Comparison of ENCODE assay signal across 11 cellular contexts in genomic region chr3:180267202-180267843, GRCh38.
A peak's percentile ranks its signal among the peaks of the same experiment; 100 is the strongest.
DNase-seq lines count a peak whose midpoint lies in the region; ATAC-seq, FAIRE-seq and TF ChIP-seq lines count a peak whose summit lies in the region.
"Had no signal": no experiment of that assay in that cellular context is flagged by ENCODE, and none has a peak within 500 bp of the region (broad histone marks: within the 10 kb centered on the region; RNA-seq: fewer than 3 reads in every experiment).

No MANE protein-coding gene starts in this region.

- FAIRE-seq in GM19239 (lab: Jason Lieb, UNC) (peak; percentile 100), HepG2 (lab: Jason Lieb, UNC) (no peak), HTR-8/SVneo (lab: Jason Lieb, UNC) (no peak)

- H3F3A ChIP-seq in OCI-LY1 (ENCODE audit: insufficient read depth, low read length): no peaks in the 10 kb centered on the region

- CTCF ChIA-PET in HepG2 (lab: Yijun Ruan, JAX; ENCODE audit: low intra/inter-chr PET ratio, low total read pairs): no interaction called here

- POLR2A ChIA-PET in HepG2 (lab: Yijun Ruan, JAX): no interaction called here

- H3K79me2 ChIP-seq in OCI-LY1 (ENCODE audit: insufficient read depth, low read length) (no peaks in the 10 kb centered on the region), HepG2 (ENCODE audit: insufficient read depth, low read length) (no peaks in the 10 kb centered on the region)

- BruUV-seq in HepG2 (replicated peaks; lab: Mats Ljungman, UMichigan): no TSS peak

- TF ChIP-seq EP300 in HepG2 (IDR thresholded peaks at IDR 0.05; ENCODE audit: low read depth in 2 of 2, low read length in 2 of 2) (no peak), HepG2 (CRISPR knock-in tag; IDR thresholded peaks at IDR 0.05; ENCODE audit: borderline replicate concordance) (no peak)

- peaks cover 0 to 5% (median 3%) of the 10 kb centered on the region in 11 experiments; a peak in 7 of 22 replicates for H3K9me3 ChIP-seq in BLaER1 treated with 17β-estradiol and CSF1 and Interleukin-3, amounts not matched to agents 10 nM and 100 nM (replicated peaks in 1 of 11)
- H3K9me3 ChIP-seq in OCI-LY1 (ENCODE audit: low read length) (no peaks in the 10 kb centered on the region), HepG2 (ENCODE audit: low read length) (no peaks in the 10 kb centered on the region)
- H3K9me3 ChIP-seq: neutrophil had no signal

- no peaks in the 10 kb centered on the region; the same call in 1 of the 2 replicates for H3K9me2 ChIP-seq in OCI-LY1 (ENCODE audit: low read depth, low read length)

- H3K4me1 ChIP-seq in BLaER1 treated with 17β-estradiol and CSF1 and Interleukin-3, amounts not matched to agents 10 nM and 100 nM: peaks cover 0 to 11% (median 6%) of the 10 kb centered on the region in 10 experiments; a peak in 7 of 20 replicates
- H3K4me1 ChIP-seq in OCI-LY1 (ENCODE audit: insufficient read depth, low read length, severe bottlenecking): no peaks in the 10 kb centered on the region
- H3K4me1 ChIP-seq in HepG2 (ENCODE audit: insufficient read depth, low read length): no peaks in the 10 kb centered on the region

- no peak for TF ChIP-seq CTCF in OCI-LY1 (IDR thresholded peaks at IDR 0.05; ENCODE audit: low read length)
- no peak for TF ChIP-seq CTCF in HepG2 (CRISPR knock-in tag; IDR thresholded peaks at IDR 0.05)

- in situ Hi-C loops in HepG2 (cut with HindIII; ENCODE audit: extremely low pct_ligation_motif_present, low pct_unique_long_range_greater_than_20kb): no loop called here

- ATAC-seq in HG02943 (IDR thresholded peaks at IDR 0.05; ENCODE audit: low read depth, unreplicated experiment): peak; percentile 100
- no peak for ATAC-seq in HepG2

- H4K20me1 ChIP-seq in BLaER1 treated with 17β-estradiol and CSF1 and Interleukin-3, amounts not matched to agents 10 nM and 100 nM: no peaks in the 10 kb centered on the region
- H4K20me1 ChIP-seq in OCI-LY1 (ENCODE audit: insufficient read depth, low read length) (no peaks in the 10 kb centered on the region), HepG2 (ENCODE audit: insufficient read depth, low read length) (no peaks in the 10 kb centered on the region)

- H3K4me3 ChIP-seq in BLaER1 treated with 17β-estradiol and CSF1 and Interleukin-3, amounts not matched to agents 10 nM and 100 nM: no peak overlapping the region
- no peak overlapping the region for H3K4me3 ChIP-seq in OCI-LY1 (ENCODE audit: low read depth, low read length, poor library complexity, severe bottlenecking)
- H3K4me3 ChIP-seq in HepG2 (replicated peaks in 1 of 3; ENCODE audit: insufficient read depth in 1 of 3, low read depth in 2 of 3, low read length in 3 of 3): no peak overlapping the region

- intact Hi-C loops in head of caudate nucleus (cut with DNase I) (no loop called here), HepG2 (cut with micrococcal nuclease; ENCODE audit: unreplicated experiment) (no loop called here)

- H3K9ac ChIP-seq in BLaER1 treated with 17β-estradiol and CSF1 and Interleukin-3, amounts not matched to agents 10 nM and 100 nM: no peak overlapping the region
- H3K9ac ChIP-seq in OCI-LY1 (ENCODE audit: low read length) (no peak overlapping the region), HepG2 (ENCODE audit: insufficient read depth, low read depth, low read length) (no peak overlapping the region)

- H2AFZ ChIP-seq in OCI-LY1 (ENCODE audit: low read length) (no peak overlapping the region), HepG2 (ENCODE audit: low read length) (no peak overlapping the region)

- no peak overlapping the region for H3K27ac ChIP-seq in BLaER1 treated with 17β-estradiol and CSF1 and Interleukin-3, amounts not matched to agents 10 nM and 100 nM
- H3K27ac ChIP-seq in OCI-LY1 (ENCODE audit: low read depth, low read length, poor library complexity, severe bottlenecking) (no peak overlapping the region), HepG2 (ENCODE audit: extremely low read length, insufficient read depth, low read length) (no peak overlapping the region)
- H3K27ac ChIP-seq: epithelial cell of prostate, neutrophil had no signal

- 0% methylated on average over 3 of the region's 3 CpGs for WGBS in HepG2 (ENCODE audit: low lambda C conversion rate)

- no peaks in the 10 kb centered on the region for H3K36me3 ChIP-seq in BLaER1 treated with 17β-estradiol and CSF1 and Interleukin-3, amounts not matched to agents 10 nM and 100 nM
- H3K36me3 ChIP-seq in OCI-LY1 (ENCODE audit: insufficient read depth, low read length) (no peaks in the 10 kb centered on the region), HepG2 (replicated peaks in 1 of 2; ENCODE audit: control insufficient read depth in 1 of 2, insufficient read depth in 2 of 2, low read length in 2 of 2) (no peaks in the 10 kb centered on the region)
- H3K36me3 ChIP-seq: neutrophil had no signal

- no peaks in the 10 kb centered on the region for H3K27me3 ChIP-seq in BLaER1 treated with 17β-estradiol and CSF1 and Interleukin-3, amounts not matched to agents 10 nM and 100 nM
- H3K27me3 ChIP-seq in OCI-LY1 (ENCODE audit: insufficient read depth, low read length): no peaks in the 10 kb centered on the region
- H3K27me3 ChIP-seq in HepG2 (ENCODE audit: control insufficient read depth in 1 of 2, insufficient read depth in 2 of 2, low read length in 2 of 2): no peaks in the 10 kb centered on the region
- H3K27me3 ChIP-seq: neutrophil had no signal

- TF ChIP-seq POLR2A in HepG2 (IDR thresholded peaks at IDR 0.05; ENCODE audit: insufficient read depth in 1 of 2, low read depth in 2 of 2, low read length in 2 of 2): no peak

- DNase-seq in GM19239 (ENCODE audit: insufficient read length, low spot score) (peak; percentile 36), head of caudate nucleus (no peak), HepG2 (ENCODE audit: low spot score) (no peak), HTR-8/SVneo (ENCODE audit: insufficient read length, low spot score) (no peak)
- DNase-seq in activated naive CD4-positive, alpha-beta T cell (lab: John Stamatoyannopoulos, UW): no peak
- DNase-seq: NCI-H1092 treated with DMSO at 0.1 percent for 48 hours had no signal

- TF ChIP-seq RAD21 in HepG2 (CRISPR knock-in tag; IDR thresholded peaks at IDR 0.05): no peak

- peak overlapping the region; percentile 8 to 67 (median 32); a peak in 16 of 22 replicates for H3K4me2 ChIP-seq in BLaER1 treated with 17β-estradiol and CSF1 and Interleukin-3, amounts not matched to agents 10 nM and 100 nM
- H3K4me2 ChIP-seq in OCI-LY1 (ENCODE audit: low read length) (peak overlapping the region; percentile 5; the same call in 1 of the 2 replicates), HepG2 (ENCODE audit: low read depth, low read length) (no peak overlapping the region)

TF ChIP-seq in HepG2, 621 proteins besides CTCF, POLR2A, EP300 and RAD21 (continues in another document):
- TF ChIP-seq MNT (IDR thresholded peaks at IDR 0.05): no peak
- no peak for TF ChIP-seq MIER2 (CRISPR knock-in tag; IDR thresholded peaks at IDR 0.05)
- TF ChIP-seq IKZF1 (IDR thresholded peaks at IDR 0.05): no peak
- no peak for TF ChIP-seq NCOA1 (CRISPR knock-in tag; IDR thresholded peaks at IDR 0.05)
- no peak for TF ChIP-seq ZNF710 (CRISPR knock-in tag; IDR thresholded peaks at IDR 0.05; ENCODE audit: borderline replicate concordance)
- no peak for TF ChIP-seq ZBTB34 (CRISPR knock-in tag; IDR thresholded peaks at IDR 0.05)
- TF ChIP-seq XRCC5 (optimal IDR thresholded peaks at IDR 0.05; ENCODE audit: low read length): no peak
- no peak for TF ChIP-seq MIXL1 (CRISPR knock-in tag; IDR thresholded peaks at IDR 0.05)
- no peak for TF ChIP-seq ZSCAN20 (CRISPR knock-in tag; IDR thresholded peaks at IDR 0.05; ENCODE audit: borderline replicate concordance)
- no peak for TF ChIP-seq ZNF468 (CRISPR knock-in tag; IDR thresholded peaks at IDR 0.05)
